1 cellular context compared by ENCODE assay signal in the genomic region with DNA sequence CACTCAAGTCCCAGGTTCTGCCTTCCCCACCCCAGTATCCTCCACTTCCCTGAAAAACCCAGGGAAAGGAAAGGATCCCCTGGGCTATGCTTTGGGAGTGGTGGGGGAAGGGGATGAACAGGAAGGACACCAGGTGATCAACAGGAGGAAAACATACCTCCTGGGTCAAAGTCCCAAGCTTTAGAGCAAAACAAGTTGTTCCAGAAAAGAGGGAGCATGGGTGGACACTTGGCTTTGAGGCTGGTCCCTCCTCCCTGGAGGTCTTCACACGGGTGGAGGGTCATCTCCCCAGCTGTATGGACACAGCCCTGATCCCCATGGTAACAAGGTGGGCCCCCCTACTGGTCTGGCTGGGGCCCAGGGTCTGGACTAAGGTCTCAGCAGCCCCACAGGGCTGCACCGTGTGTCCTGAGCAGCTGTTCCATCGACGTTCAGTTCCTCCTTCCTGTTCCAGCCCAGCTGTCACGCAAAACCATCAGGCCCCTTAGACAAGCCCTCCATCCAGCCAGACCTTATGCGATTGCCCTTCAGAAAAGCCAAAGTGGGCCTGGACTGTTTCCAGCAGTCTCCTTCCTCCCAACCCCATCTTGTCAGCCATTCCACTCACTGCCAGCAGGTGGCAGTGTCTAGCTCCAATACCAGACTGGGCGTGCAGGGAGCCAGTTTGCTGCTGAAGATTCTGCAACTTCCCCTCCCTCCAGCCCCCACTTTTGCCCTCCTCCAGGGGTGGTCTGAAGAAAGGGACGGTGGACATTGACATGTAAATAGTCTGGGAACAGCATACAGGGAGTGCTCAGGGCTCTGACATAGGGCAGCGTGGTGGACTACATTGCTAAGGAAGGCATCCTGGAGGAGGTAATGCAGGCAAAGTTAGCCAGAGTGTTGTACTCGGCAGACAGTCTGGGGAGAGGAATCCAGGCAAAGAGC.
TF ChIP-seq lines count a peak whose summit lies in the region.

No MANE protein-coding gene starts in this region.

TF ChIP-seq in K562, 482 proteins besides CTCF, POLR2A, EP300 and RAD21 (continued from another document and continues in another):
- TF ChIP-seq ARID4B (CRISPR knock-in tag; IDR thresholded peaks at IDR 0.05) (peak; percentile 53; the same call in 1 of the 2 replicates), ZNF212 (CRISPR knock-in tag; IDR thresholded peaks at IDR 0.05) (peak; percentile 54; the same call in 1 of the 2 replicates), ZNF592 (IDR thresholded peaks at IDR 0.05) (peak; percentile 74), BHLHE40 (IDR thresholded peaks at IDR 0.05; ENCODE audit: low read length) (peak; percentile 60; the same call in 1 of the 2 replicates), CBX5 (IDR thresholded peaks at IDR 0.05; ENCODE audit: borderline replicate concordance, low read depth) (0 out of 2 replicates have a peak, but pooled peaks have one; percentile 21), CBFA2T3 (IDR thresholded peaks at IDR 0.05) (peak; percentile 54), ATF1 (CRISPR knock-in tag; IDR thresholded peaks at IDR 0.05) (no peak), ATF1 (tag; IDR thresholded peaks at IDR 0.05) (peak; percentile 45; the same call in 1 of the 2 replicates), RCOR1 (IDR thresholded peaks at IDR 0.05; ENCODE audit: borderline replicate concordance in 1 of 2, low read depth in 2 of 2, low read length in 2 of 2) (peak; percentile 72 to 88; a peak in 3 of 4 replicates), HDAC2 (IDR thresholded peaks at IDR 0.05) (0 out of 2 replicates have a peak, but pooled peaks have one; percentile 48), DACH1 (IDR thresholded peaks at IDR 0.05; ENCODE audit: partially characterized antibody) (peak; percentile 38), ELF4 (CRISPR knock-in tag; IDR thresholded peaks at IDR 0.05) (peak; percentile 42; the same call in 1 of the 2 replicates), AFF1 (IDR thresholded peaks at IDR 0.05; ENCODE audit: low read depth in 1 of 2, partially characterized antibody in 2 of 2) (peak in 1 of 2 experiments; percentile 58), UBTF (IDR thresholded peaks at IDR 0.05; ENCODE audit: borderline replicate concordance in 1 of 2, low read depth in 2 of 2, low read length in 2 of 2) (no peak), STAG1 (CRISPR knock-in tag; IDR thresholded peaks at IDR 0.05; ENCODE audit: borderline replicate concordance) (peak; percentile 53; the same call in 1 of the 2 replicates), ZNF384 (IDR thresholded peaks at IDR 0.05; ENCODE audit: low read depth, low read length) (0 out of 2 replicates have a peak, but pooled peaks have one; percentile 31), NFIC (IDR thresholded peaks at IDR 0.05) (peak; percentile 95), ATF7 (IDR thresholded peaks at IDR 0.05) (peak; percentile 51; the same call in 1 of the 2 replicates), MTA2 (IDR thresholded peaks at IDR 0.05; ENCODE audit: low read depth) (peak; percentile 5; the same call in 1 of the 2 replicates), DEAF1 (CRISPR knock-in tag; IDR thresholded peaks at IDR 0.05) (peak; percentile 93), MEIS2 (IDR thresholded peaks at IDR 0.05; ENCODE audit: partially characterized antibody) (peak; percentile 33), FOXA3 (CRISPR knock-in tag; conservative IDR thresholded peaks at IDR 0.05 in 1 of 2, IDR thresholded peaks at IDR 0.05 in 1 of 2) (peak in 1 of 2 experiments; percentile 43; a peak in 1 of 4 replicates), ZNF263 (CRISPR knock-in tag; IDR thresholded peaks at IDR 0.05; ENCODE audit: borderline replicate concordance) (peak; percentile 97), PTBP1 (IDR thresholded peaks at IDR 0.05; ENCODE audit: low read depth, low read length) (no peak), KDM2B (CRISPR knock-in tag; IDR thresholded peaks at IDR 0.05) (0 out of 2 replicates have a peak, but pooled peaks have one; percentile 44), KLF16 (IDR thresholded peaks at IDR 0.05) (0 out of 2 replicates have a peak, but pooled peaks have one; percentile 23), MEF2D (tag; conservative IDR thresholded peaks at IDR 0.05; ENCODE audit: low read depth) (no peak), GABPA (tag; conservative IDR thresholded peaks at IDR 0.05; ENCODE audit: low read depth) (peak; percentile 25; the same call in 1 of the 2 replicates), CHD2 (IDR thresholded peaks at IDR 0.05; ENCODE audit: low read depth, low read length) (0 out of 2 replicates have a peak, but pooled peaks have one; percentile 32)
- TF ChIP-seq, protein P1, sequence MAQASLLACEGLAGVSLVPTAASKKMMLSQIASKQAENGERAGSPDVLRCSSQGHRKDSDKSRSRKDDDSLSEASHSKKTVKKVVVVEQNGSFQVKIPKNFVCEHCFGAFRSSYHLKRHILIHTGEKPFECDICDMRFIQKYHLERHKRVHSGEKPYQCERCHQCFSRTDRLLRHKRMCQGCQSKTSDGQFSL (CRISPR knock-in tag; IDR thresholded peaks at IDR 0.05) = peak; percentile 55; the same call in 1 of the 2 replicates
- TF ChIP-seq, protein P1 (tag; IDR thresholded peaks at IDR 0.05) = no peak
- TF ChIP-seq, protein P2, sequence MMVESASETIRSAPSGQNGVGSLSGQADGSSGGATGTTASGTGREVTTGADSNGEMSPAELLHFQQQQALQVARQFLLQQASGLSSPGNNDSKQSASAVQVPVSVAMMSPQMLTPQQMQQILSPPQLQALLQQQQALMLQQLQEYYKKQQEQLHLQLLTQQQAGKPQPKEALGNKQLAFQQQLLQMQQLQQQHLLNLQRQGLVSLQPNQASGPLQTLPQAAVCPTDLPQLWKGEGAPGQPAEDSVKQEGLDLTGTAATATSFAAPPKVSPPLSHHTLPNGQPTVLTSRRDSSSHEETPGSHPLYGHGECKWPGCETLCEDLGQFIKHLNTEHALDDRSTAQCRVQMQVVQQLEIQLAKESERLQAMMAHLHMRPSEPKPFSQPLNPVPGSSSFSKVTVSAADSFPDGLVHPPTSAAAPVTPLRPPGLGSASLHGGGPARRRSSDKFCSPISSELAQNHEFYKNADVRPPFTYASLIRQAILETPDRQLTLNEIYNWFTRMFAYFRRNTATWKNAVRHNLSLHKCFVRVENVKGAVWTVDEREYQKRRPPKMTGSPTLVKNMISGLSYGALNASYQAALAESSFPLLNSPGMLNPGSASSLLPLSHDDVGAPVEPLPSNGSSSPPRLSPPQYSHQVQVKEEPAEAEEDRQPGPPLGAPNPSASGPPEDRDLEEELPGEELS (CRISPR knock-in tag; IDR thresholded peaks at IDR 0.05; ENCODE audit: borderline replicate concordance) = no peak
